Comparison of ENCODE assay signal across 1 cellular context in the genomic region with DNA sequence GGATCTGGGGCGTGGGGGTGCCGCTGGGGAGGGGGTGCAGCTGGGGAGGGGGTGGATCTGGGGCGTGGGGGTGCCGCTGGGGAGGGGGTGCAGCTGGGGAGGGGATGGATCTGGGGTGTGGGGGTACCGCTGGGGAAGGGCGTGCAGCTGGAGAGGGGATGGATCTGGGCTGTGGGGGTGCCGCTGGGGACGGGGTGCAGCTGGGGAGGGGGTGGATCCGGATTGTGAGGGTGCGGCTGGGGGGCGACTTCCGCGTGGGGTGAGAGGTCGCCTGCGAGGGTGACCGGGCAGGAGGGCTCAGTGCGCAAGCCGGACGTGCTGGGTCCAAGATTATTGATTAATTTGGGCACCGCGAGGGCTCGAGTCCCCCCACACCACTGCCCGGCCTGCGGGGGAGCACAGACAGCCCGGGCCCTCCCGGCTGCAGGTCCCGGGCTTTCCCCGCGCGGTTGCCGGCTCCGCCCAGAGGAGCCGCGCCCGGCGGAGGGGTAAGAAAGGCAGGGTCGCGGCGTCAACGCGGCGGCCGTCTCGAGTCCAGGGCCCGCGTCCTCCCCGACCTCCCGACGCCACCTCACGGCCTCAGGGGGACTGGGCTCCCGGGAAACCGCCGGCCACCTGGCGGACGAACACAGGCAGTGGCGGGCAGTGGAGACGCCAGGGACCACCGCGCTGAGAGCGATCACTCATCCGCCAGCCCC.
A peak's percentile ranks its signal among the peaks of the same experiment; 100 is the strongest.
TF ChIP-seq lines count a peak whose summit lies in the region.

No MANE protein-coding gene starts in this region.

TF ChIP-seq in HepG2, 621 proteins besides CTCF, POLR2A, EP300 and RAD21 (continues in another document):
- TF ChIP-seq ZNF749 (CRISPR knock-in tag; IDR thresholded peaks at IDR 0.05; ENCODE audit: borderline replicate concordance) (no peak), ELF4 (CRISPR knock-in tag; IDR thresholded peaks at IDR 0.05; ENCODE audit: borderline replicate concordance) (no peak), ZNF3 (CRISPR knock-in tag; IDR thresholded peaks at IDR 0.05) (no peak), ZNF816 (CRISPR knock-in tag; IDR thresholded peaks at IDR 0.05; ENCODE audit: borderline replicate concordance) (no peak), TCF7L2 (IDR thresholded peaks at IDR 0.05; ENCODE audit: low read depth, low read length) (no peak), ZNF547 (CRISPR knock-in tag; IDR thresholded peaks at IDR 0.05) (no peak), U2AF1 (optimal IDR thresholded peaks at IDR 0.05; ENCODE audit: low read depth, low read length) (no peak), MIXL1 (CRISPR knock-in tag; IDR thresholded peaks at IDR 0.05) (no peak), CBFB (CRISPR knock-in tag; IDR thresholded peaks at IDR 0.05) (no peak), MTF1 (CRISPR knock-in tag; IDR thresholded peaks at IDR 0.05) (no peak), NR1H2 (CRISPR knock-in tag; IDR thresholded peaks at IDR 0.05; ENCODE audit: borderline replicate concordance, low read depth) (no peak), NAIF1 (CRISPR knock-in tag; IDR thresholded peaks at IDR 0.05; ENCODE audit: borderline replicate concordance) (no peak), ZFP1 (CRISPR knock-in tag; IDR thresholded peaks at IDR 0.05) (no peak), IRX3 (CRISPR knock-in tag; IDR thresholded peaks at IDR 0.05; ENCODE audit: borderline replicate concordance, low read depth) (no peak), ZSCAN29 (CRISPR knock-in tag; conservative IDR thresholded peaks at IDR 0.05) (no peak), ZNF781 (CRISPR knock-in tag; IDR thresholded peaks at IDR 0.05; ENCODE audit: borderline replicate concordance, not compliant biosample characterization) (no peak), RFX5 (IDR thresholded peaks at IDR 0.05; ENCODE audit: low read depth, low read length) (no peak), GABPB1 (CRISPR knock-in tag; IDR thresholded peaks at IDR 0.05) (peak; percentile 41; the same call in 1 of the 2 replicates), SRY (CRISPR knock-in tag; IDR thresholded peaks at IDR 0.05) (no peak), HNRNPH1 (optimal IDR thresholded peaks at IDR 0.05; ENCODE audit: low read depth, low read length) (no peak), ZNF567 (CRISPR knock-in tag; IDR thresholded peaks at IDR 0.05; ENCODE audit: borderline replicate concordance) (no peak), SMARCE1 (IDR thresholded peaks at IDR 0.05; ENCODE audit: borderline replicate concordance) (no peak), HMG20B (CRISPR knock-in tag; conservative IDR thresholded peaks at IDR 0.05) (no peak), ZNF510 (CRISPR knock-in tag; IDR thresholded peaks at IDR 0.05; ENCODE audit: low read depth) (no peak), PRMT3 (CRISPR knock-in tag; IDR thresholded peaks at IDR 0.05; ENCODE audit: borderline replicate concordance, low read depth) (no peak), PHF5A (CRISPR knock-in tag; IDR thresholded peaks at IDR 0.05; ENCODE audit: low read depth, unreplicated experiment) (no peak), NR2F1 (CRISPR knock-in tag; IDR thresholded peaks at IDR 0.05) (0 out of 4 replicates have a peak, but pooled peaks of 1 of the 2 experiments have one; percentile 27), NFATC3 (CRISPR knock-in tag; IDR thresholded peaks at IDR 0.05) (no peak), ZFP90 (CRISPR knock-in tag; IDR thresholded peaks at IDR 0.05; ENCODE audit: borderline replicate concordance) (no peak), SATB2 (CRISPR knock-in tag; IDR thresholded peaks at IDR 0.05) (no peak), CC2D1A (CRISPR knock-in tag; IDR thresholded peaks at IDR 0.05) (no peak), NFE2L1 (CRISPR knock-in tag; IDR thresholded peaks at IDR 0.05; ENCODE audit: borderline replicate concordance) (no peak), SNRNP70 (IDR thresholded peaks at IDR 0.05; ENCODE audit: low read depth, low read length) (no peak), ZFY (CRISPR knock-in tag; IDR thresholded peaks at IDR 0.05) (no peak; the same call in 1 of the 2 replicates), POLR2AphosphoS5 (IDR thresholded peaks at IDR 0.05; ENCODE audit: low read depth, low read length) (no peak), KDM6A (CRISPR knock-in tag; IDR thresholded peaks at IDR 0.05; ENCODE audit: low read depth) (no peak)
- TF ChIP-seq, protein P1, sequence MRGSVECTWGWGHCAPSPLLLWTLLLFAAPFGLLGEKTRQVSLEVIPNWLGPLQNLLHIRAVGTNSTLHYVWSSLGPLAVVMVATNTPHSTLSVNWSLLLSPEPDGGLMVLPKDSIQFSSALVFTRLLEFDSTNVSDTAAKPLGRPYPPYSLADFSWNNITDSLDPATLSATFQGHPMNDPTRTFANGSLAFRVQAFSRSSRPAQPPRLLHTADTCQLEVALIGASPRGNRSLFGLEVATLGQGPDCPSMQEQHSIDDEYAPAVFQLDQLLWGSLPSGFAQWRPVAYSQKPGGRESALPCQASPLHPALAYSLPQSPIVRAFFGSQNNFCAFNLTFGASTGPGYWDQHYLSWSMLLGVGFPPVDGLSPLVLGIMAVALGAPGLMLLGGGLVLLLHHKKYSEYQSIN (CRISPR knock-in tag; IDR thresholded peaks at IDR 0.05; ENCODE audit: borderline replicate concordance): no peak
- TF ChIP-seq, protein P2, sequence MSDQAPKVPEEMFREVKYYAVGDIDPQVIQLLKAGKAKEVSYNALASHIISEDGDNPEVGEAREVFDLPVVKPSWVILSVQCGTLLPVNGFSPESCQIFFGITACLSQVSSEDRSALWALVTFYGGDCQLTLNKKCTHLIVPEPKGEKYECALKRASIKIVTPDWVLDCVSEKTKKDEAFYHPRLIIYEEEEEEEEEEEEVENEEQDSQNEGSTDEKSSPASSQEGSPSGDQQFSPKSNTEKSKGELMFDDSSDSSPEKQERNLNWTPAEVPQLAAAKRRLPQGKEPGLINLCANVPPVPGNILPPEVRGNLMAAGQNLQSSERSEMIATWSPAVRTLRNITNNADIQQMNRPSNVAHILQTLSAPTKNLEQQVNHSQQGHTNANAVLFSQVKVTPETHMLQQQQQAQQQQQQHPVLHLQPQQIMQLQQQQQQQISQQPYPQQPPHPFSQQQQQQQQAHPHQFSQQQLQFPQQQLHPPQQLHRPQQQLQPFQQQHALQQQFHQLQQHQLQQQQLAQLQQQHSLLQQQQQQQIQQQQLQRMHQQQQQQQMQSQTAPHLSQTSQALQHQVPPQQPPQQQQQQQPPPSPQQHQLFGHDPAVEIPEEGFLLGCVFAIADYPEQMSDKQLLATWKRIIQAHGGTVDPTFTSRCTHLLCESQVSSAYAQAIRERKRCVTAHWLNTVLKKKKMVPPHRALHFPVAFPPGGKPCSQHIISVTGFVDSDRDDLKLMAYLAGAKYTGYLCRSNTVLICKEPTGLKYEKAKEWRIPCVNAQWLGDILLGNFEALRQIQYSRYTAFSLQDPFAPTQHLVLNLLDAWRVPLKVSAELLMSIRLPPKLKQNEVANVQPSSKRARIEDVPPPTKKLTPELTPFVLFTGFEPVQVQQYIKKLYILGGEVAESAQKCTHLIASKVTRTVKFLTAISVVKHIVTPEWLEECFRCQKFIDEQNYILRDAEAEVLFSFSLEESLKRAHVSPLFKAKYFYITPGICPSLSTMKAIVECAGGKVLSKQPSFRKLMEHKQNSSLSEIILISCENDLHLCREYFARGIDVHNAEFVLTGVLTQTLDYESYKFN (CRISPR knock-in tag; conservative IDR thresholded peaks at IDR 0.05): no peak
- TF ChIP-seq, protein P3, sequence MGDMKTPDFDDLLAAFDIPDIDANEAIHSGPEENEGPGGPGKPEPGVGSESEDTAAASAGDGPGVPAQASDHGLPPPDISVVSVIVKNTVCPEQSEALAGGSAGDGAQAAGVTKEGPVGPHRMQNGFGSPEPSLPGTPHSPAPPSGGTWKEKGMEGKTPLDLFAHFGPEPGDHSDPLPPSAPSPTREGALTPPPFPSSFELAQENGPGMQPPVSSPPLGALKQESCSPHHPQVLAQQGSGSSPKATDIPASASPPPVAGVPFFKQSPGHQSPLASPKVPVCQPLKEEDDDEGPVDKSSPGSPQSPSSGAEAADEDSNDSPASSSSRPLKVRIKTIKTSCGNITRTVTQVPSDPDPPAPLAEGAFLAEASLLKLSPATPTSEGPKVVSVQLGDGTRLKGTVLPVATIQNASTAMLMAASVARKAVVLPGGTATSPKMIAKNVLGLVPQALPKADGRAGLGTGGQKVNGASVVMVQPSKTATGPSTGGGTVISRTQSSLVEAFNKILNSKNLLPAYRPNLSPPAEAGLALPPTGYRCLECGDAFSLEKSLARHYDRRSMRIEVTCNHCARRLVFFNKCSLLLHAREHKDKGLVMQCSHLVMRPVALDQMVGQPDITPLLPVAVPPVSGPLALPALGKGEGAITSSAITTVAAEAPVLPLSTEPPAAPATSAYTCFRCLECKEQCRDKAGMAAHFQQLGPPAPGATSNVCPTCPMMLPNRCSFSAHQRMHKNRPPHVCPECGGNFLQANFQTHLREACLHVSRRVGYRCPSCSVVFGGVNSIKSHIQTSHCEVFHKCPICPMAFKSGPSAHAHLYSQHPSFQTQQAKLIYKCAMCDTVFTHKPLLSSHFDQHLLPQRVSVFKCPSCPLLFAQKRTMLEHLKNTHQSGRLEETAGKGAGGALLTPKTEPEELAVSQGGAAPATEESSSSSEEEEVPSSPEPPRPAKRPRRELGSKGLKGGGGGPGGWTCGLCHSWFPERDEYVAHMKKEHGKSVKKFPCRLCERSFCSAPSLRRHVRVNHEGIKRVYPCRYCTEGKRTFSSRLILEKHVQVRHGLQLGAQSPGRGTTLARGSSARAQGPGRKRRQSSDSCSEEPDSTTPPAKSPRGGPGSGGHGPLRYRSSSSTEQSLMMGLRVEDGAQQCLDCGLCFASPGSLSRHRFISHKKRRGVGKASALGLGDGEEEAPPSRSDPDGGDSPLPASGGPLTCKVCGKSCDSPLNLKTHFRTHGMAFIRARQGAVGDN (CRISPR knock-in tag; IDR thresholded peaks at IDR 0.05): peak; percentile 70
- TF ChIP-seq, protein P4, sequence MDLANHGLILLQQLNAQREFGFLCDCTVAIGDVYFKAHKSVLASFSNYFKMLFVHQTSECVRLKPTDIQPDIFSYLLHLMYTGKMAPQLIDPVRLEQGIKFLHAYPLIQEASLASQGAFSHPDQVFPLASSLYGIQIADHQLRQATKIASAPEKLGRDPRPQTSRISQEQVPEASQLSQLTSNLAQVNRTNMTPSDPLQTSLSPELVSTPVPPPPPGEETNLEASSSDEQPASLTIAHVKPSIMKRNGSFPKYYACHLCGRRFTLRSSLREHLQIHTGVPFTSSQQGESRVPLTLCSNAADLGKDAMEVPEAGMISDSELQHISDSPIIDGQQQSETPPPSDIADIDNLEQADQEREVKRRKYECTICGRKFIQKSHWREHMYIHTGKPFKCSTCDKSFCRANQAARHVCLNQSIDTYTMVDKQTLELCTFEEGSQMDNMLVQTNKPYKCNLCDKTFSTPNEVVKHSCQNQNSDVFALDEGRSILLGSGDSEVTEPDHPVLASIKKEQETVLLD (CRISPR knock-in tag; IDR thresholded peaks at IDR 0.05; ENCODE audit: low read depth): no peak; the same call in 1 of the 2 replicates
- TF ChIP-seq, protein P5, sequence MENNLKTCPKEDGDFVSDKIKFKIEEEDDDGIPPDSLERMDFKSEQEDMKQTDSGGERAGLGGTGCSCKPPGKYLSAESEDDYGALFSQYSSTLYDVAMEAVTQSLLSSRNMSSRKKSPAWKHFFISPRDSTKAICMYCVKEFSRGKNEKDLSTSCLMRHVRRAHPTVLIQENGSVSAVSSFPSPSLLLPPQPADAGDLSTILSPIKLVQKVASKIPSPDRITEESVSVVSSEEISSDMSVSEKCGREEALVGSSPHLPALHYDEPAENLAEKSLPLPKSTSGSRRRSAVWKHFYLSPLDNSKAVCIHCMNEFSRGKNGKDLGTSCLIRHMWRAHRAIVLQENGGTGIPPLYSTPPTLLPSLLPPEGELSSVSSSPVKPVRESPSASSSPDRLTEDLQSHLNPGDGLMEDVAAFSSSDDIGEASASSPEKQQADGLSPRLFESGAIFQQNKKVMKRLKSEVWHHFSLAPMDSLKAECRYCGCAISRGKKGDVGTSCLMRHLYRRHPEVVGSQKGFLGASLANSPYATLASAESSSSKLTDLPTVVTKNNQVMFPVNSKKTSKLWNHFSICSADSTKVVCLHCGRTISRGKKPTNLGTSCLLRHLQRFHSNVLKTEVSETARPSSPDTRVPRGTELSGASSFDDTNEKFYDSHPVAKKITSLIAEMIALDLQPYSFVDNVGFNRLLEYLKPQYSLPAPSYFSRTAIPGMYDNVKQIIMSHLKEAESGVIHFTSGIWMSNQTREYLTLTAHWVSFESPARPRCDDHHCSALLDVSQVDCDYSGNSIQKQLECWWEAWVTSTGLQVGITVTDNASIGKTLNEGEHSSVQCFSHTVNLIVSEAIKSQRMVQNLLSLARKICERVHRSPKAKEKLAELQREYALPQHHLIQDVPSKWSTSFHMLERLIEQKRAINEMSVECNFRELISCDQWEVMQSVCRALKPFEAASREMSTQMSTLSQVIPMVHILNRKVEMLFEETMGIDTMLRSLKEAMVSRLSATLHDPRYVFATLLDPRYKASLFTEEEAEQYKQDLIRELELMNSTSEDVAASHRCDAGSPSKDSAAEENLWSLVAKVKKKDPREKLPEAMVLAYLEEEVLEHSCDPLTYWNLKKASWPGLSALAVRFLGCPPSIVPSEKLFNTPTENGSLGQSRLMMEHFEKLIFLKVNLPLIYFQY (CRISPR knock-in tag; IDR thresholded peaks at IDR 0.05; ENCODE audit: borderline replicate concordance): no peak
- TF ChIP-seq, protein P6, sequence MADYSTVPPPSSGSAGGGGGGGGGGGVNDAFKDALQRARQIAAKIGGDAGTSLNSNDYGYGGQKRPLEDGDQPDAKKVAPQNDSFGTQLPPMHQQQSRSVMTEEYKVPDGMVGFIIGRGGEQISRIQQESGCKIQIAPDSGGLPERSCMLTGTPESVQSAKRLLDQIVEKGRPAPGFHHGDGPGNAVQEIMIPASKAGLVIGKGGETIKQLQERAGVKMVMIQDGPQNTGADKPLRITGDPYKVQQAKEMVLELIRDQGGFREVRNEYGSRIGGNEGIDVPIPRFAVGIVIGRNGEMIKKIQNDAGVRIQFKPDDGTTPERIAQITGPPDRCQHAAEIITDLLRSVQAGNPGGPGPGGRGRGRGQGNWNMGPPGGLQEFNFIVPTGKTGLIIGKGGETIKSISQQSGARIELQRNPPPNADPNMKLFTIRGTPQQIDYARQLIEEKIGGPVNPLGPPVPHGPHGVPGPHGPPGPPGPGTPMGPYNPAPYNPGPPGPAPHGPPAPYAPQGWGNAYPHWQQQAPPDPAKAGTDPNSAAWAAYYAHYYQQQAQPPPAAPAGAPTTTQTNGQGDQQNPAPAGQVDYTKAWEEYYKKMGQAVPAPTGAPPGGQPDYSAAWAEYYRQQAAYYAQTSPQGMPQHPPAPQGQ (CRISPR knock-in tag; IDR thresholded peaks at IDR 0.05; ENCODE audit: borderline replicate concordance): no peak
- TF ChIP-seq, protein P7, sequence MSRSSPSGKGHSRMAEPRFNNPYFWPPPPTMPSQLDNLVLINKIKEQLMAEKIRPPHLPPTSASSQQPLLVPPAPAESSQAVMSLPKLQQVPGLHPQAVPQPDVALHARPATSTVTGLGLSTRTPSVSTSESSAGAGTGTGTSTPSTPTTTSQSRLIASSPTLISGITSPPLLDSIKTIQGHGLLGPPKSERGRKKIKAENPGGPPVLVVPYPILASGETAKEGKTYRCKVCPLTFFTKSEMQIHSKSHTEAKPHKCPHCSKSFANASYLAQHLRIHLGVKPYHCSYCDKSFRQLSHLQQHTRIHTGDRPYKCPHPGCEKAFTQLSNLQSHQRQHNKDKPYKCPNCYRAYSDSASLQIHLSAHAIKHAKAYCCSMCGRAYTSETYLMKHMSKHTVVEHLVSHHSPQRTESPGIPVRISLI (CRISPR knock-in tag; IDR thresholded peaks at IDR 0.05; ENCODE audit: borderline replicate concordance): no peak
